ENCODE assay signal across 14 cellular contexts in the genomic region with DNA sequence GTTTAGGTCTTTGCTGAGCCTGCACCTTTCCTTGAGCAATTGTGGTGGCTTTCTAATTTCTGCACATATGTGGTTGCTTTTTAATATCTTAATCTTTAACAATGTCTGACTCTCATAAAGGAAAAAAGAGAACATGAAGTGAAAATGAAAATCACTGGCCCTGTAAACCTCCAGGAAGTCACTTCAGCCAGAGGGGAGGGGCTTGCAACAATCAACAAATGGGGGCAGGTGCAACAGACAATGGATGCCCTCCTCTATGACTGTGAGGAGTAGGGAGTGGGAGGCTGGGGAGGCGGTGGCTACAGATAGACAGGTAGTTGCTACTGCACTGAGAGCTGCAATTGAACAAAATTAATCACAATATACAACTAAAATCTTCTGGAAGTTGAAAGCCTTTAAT.
DNase-seq lines count a peak whose midpoint lies in the region; ATAC-seq and TF ChIP-seq lines count a peak whose summit lies in the region.
"Had no signal": no experiment of that assay in that cellular context is flagged by ENCODE, and none has a peak within 500 bp of the region (broad histone marks: within the 10 kb centered on the region; RNA-seq: fewer than 3 reads in every experiment).

No MANE protein-coding gene starts in this region.

- no peaks in the 10 kb centered on the region for H3K4me1 Mint-ChIP-seq in activated naive CD4-positive, alpha-beta T cell treated with anti-CD3 and anti-CD28 coated beads for 36 hours (ENCODE audit: low read depth)
- no peaks in the 10 kb centered on the region for H3K4me1 Mint-ChIP-seq in T-cell

- H3K4me3 Mint-ChIP-seq in activated naive CD4-positive, alpha-beta T cell treated with anti-CD3 and anti-CD28 coated beads for 36 hours = no peak overlapping the region
- no peak overlapping the region for H3K4me3 Mint-ChIP-seq in T-cell
- H3K4me3 Mint-ChIP-seq: activated naive CD8-positive, alpha-beta T cell had no signal

- H3K27ac Mint-ChIP-seq in activated naive CD4-positive, alpha-beta T cell treated with anti-CD3 and anti-CD28 coated beads for 36 hours = no peak overlapping the region
- H3K27ac Mint-ChIP-seq in T-cell = no peak overlapping the region
- H3K27ac Mint-ChIP-seq: activated naive CD8-positive, alpha-beta T cell had no signal

- no peaks in the 10 kb centered on the region for H3K27me3 Mint-ChIP-seq in activated naive CD4-positive, alpha-beta T cell treated with anti-CD3 and anti-CD28 coated beads for 36 hours (ENCODE audit: low read depth)
- H3K27me3 Mint-ChIP-seq in T-cell = no peaks in the 10 kb centered on the region
- H3K27me3 Mint-ChIP-seq: activated naive CD8-positive, alpha-beta T cell had no signal

- no peaks in the 10 kb centered on the region for H3K36me3 Mint-ChIP-seq in activated naive CD4-positive, alpha-beta T cell treated with anti-CD3 and anti-CD28 coated beads for 36 hours (ENCODE audit: low read depth)
- no peaks in the 10 kb centered on the region for H3K36me3 Mint-ChIP-seq in T-cell
- H3K36me3 Mint-ChIP-seq: activated naive CD8-positive, alpha-beta T cell had no signal

- TF ChIP-seq CTCF in GM12865 (IDR thresholded peaks at IDR 0.05; ENCODE audit: insufficient read depth, low read depth, low read length, missing control alignments) = no peak

- peaks cover 7% of the 10 kb centered on the region for H3K9me3 Mint-ChIP-seq in activated naive CD4-positive, alpha-beta T cell treated with anti-CD3 and anti-CD28 coated beads for 36 hours
- peaks cover 4 to 5% (median 5%) of the 10 kb centered on the region in 3 donors for H3K9me3 Mint-ChIP-seq in T-cell

- ATAC-seq in GM19372 (IDR thresholded peaks at IDR 0.05; ENCODE audit: low read depth, unreplicated experiment) (peak; percentile 71), HG02763 (IDR thresholded peaks at IDR 0.05; ENCODE audit: unreplicated experiment) (peak; percentile 72), HG03521 (IDR thresholded peaks at IDR 0.05; ENCODE audit: unreplicated experiment) (peak; percentile 78), T-cell (replicated peaks in 1 of 4) (no peak)
- ATAC-seq: mucosa of descending colon had no signal

- POLR2A ChIA-PET in T-cell (lab: Charles Lee) = no interaction called here

- no peak overlapping the region for H3K4me3 ChIP-seq in GM12865 (ENCODE audit: low read depth, low read length)
- H3K4me3 ChIP-seq: mucosa of descending colon had no signal

- DNase-seq in GM12865 (ENCODE audit: low read depth) = peak; percentile 53
- DNase-seq in activated naive CD4-positive, alpha-beta T cell treated with anti-CD3 and anti-CD28 coated beads for 36 hours = no peak
- no peak for DNase-seq in Kasumi-1 (lab: John Stamatoyannopoulos, UW)
- DNase-seq in T-cell = no peak
- no peak for DNase-seq in HPDE6-E6E7 (ENCODE audit: extremely low spot score)
- DNase-seq: effector memory CD4-positive, alpha-beta T cell; hippocampal formation; mucosa of descending colon; NCI-H2081; Right ventricle myocardium superior had no signal

- CTCF ChIA-PET in activated naive CD4-positive, alpha-beta T cell treated with anti-CD3 and anti-CD28 coated beads for 36 hours (lab: Charles Lee) = interaction anchor here (0.6 kb wide), 1 partner anchor 1244 kb away, joined by 3 read pairs; no protein-coding TSS in a partner anchor
- CTCF ChIA-PET in T-cell (lab: Charles Lee) = no interaction called here

- intact Hi-C loops in activated naive CD4-positive, alpha-beta T cell treated with anti-CD3 and anti-CD28 coated beads for 36 hours (cut with micrococcal nuclease) = loop anchor here (2.0 to 10.0 kb wide), 4 partner anchors 341 to 1921 kb away; no protein-coding TSS in a partner anchor

Comparison
In these comparisons a context has a peak if more than half of its experiments do, and no peak if none do; other contexts are left out.
1. ATAC-seq: peak in GM19372 (single experiment), HG02763 (single experiment) and HG03521 (single experiment); none in T-cell (0 of 4).